Comparison of ENCODE assay signal across 7 cellular contexts in the genomic region with DNA sequence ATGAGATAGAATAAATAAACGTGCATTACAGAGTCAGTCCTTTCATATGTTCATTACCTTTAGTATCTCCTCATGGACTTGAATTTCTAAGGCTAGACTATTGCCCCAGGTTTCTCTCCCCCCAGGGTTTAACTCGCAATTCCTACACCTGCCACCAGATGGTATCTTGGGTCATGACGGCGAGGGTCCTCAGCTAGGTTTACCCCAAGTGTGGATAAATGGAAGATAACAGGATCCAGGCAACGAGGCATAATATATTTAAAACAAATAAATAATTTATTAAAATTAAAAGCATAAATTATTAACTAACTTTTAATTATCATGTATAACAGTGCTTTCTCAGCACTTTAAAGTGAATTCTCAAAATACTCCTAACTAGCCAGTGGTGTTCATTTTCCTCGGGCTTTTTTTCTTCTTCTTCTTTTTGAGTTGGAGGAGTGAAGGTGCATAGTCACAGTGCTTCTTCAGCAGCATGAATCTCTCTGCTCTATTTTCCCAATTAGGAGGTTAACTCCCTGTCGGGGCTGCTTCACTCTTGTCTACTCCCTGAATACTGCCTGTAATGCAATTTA.
DNase-seq lines count a peak whose midpoint lies in the region; ATAC-seq and FAIRE-seq lines count a peak whose summit lies in the region.

No MANE protein-coding gene starts in this region.

- H3K9me3 Mint-ChIP-seq in memory B cell = no peaks in the 10 kb centered on the region

- H3K4me1 Mint-ChIP-seq in memory B cell = no peaks in the 10 kb centered on the region

- H3K4me3 ChIP-seq in SK-N-MC = no peak overlapping the region

- H3K27me3 Mint-ChIP-seq in memory B cell = peaks cover 13% of the 10 kb centered on the region

- peak; percentile 81 for ATAC-seq in GM19467 (IDR thresholded peaks at IDR 0.05; ENCODE audit: unreplicated experiment)
- peak; percentile 38 for ATAC-seq in memory B cell (ENCODE audit: low read depth)

- DNase-seq in EL = peak; percentile 35
- peak; percentile 52 for DNase-seq in HuH-7.5 (ENCODE audit: low spot score)
- DNase-seq in SK-N-MC (ENCODE audit: low read depth, low spot score) = peak; percentile 10
- peak; percentile 64 for DNase-seq in astrocyte of the hippocampus (ENCODE audit: low read depth, low spot score)
- DNase-seq in memory B cell (ENCODE audit: low spot score in 2 of 2) = peak; percentile 19 to 42
- DNase-seq in urothelium cell line (ENCODE audit: low spot score) = peak; percentile 34

- no peaks in the 10 kb centered on the region for H3K36me3 ChIP-seq in SK-N-MC (ENCODE audit: insufficient read depth, low read length)

- H3K9me3 ChIP-seq in SK-N-MC (ENCODE audit: low read depth, low read length) = no peaks in the 10 kb centered on the region

- no peaks in the 10 kb centered on the region for H3K36me3 Mint-ChIP-seq in memory B cell

- FAIRE-seq in urothelium cell line (lab: Jason Lieb, UNC) = no peak

- H3K27ac ChIP-seq in SK-N-MC = no peak overlapping the region

- no peak overlapping the region for H3K4me3 Mint-ChIP-seq in memory B cell

- no peak overlapping the region for H3K9ac ChIP-seq in SK-N-MC (ENCODE audit: insufficient read length)

- H3K27ac Mint-ChIP-seq in memory B cell = no peak overlapping the region

Comparison
In these comparisons a context has a peak if more than half of its experiments do, and no peak if none do; other contexts are left out.
1. DNase-seq: peak in every context shown above with its lines; median percentile 64 in astrocyte of the hippocampus; 52 in HuH-7.5; 35 in EL; 34 in urothelium cell line; 30 in memory B cell; 10 in SK-N-MC.